Comparison of ENCODE assay signal across 8 cellular contexts in genomic region chr1:178532392-178532791, GRCh38. TPM values are rescaled to one million over a fixed set of nuclear protein-coding genes. Genes with fewer than 3 reads are reported as not detected.
DNase-seq lines count a peak whose midpoint lies in the region; ATAC-seq and TF ChIP-seq lines count a peak whose summit lies in the region.

No MANE protein-coding gene starts in this region.

- H3K4me1 ChIP-seq in liver (ENCODE audit: control insufficient read depth in 4 of 4, insufficient read depth in 4 of 4, low read length in 3 of 4): peaks cover 0 to 25% (median 12%) of the 10 kb centered on the region in 4 donors

- in situ Hi-C loops in ACHN (cut with HindIII; ENCODE audit: low pct_ligation_motif_present, low pct_unique_long_range_greater_than_20kb, low sequenced_read_pairs): loop anchor here (25.0 kb wide), 1 partner anchor 480 kb away; no protein-coding TSS in a partner anchor

- DNase-seq in ACHN (peak; percentile 85), NCI-H460 (ENCODE audit: extremely low read depth, low read depth) (peak; percentile 82), coronary artery (ENCODE audit: low spot score) (peak; percentile 83)
- DNase-seq in activated CD4-positive, alpha-beta T cell treated with anti-CD3 and anti-CD28 coated beads for 48 hours: peak; percentile 84
- DNase-seq in stimulated activated CD4-positive, alpha-beta T cell treated with anti-CD3 and anti-CD28 coated beads, Interleukin-4, amount 100 ng/mL, for 24 hours: peak; percentile 76

- TF ChIP-seq CTCF in coronary artery (IDR thresholded peaks at IDR 0.05) (peak; percentile 73), liver (IDR thresholded peaks at IDR 0.05; ENCODE audit: low read depth, low read length, missing input control) (peak; percentile 93)

- no peaks in the 10 kb centered on the region for H3K27me3 ChIP-seq in liver (ENCODE audit: control insufficient read depth in 4 of 4, insufficient read depth in 4 of 4, low read length in 3 of 4)

- H3K36me3 ChIP-seq in liver (ENCODE audit: control insufficient read depth in 4 of 4, insufficient read depth in 3 of 4, low read depth in 1 of 4, low read length in 3 of 4): no peaks in the 10 kb centered on the region

- H3K4me3 ChIP-seq in coronary artery (no peak overlapping the region), liver (ENCODE audit: low read depth in 1 of 3, low read length in 3 of 3) (no peak overlapping the region)

- peak; percentile 96 to 97 for TF ChIP-seq RAD21 in liver (IDR thresholded peaks at IDR 0.05)

- H3K9me3 ChIP-seq in liver (ENCODE audit: control insufficient read depth in 4 of 4, low read length in 3 of 4): no peaks in the 10 kb centered on the region

- WGBS in liver: 14% methylated on average over 13 of the region's 13 CpGs

- no peak overlapping the region for H3K9ac ChIP-seq in liver (ENCODE audit: low read depth in 1 of 2, low read length in 2 of 2)

- ATAC-seq in GM18909 (IDR thresholded peaks at IDR 0.05; ENCODE audit: poor library complexity, unreplicated experiment) (peak; percentile 83), HG03175 (IDR thresholded peaks at IDR 0.05; ENCODE audit: unreplicated experiment) (peak; percentile 77)

- H3K27ac ChIP-seq in coronary artery (no peak overlapping the region), liver (ENCODE audit: low read depth in 1 of 2, low read length in 2 of 2) (no peak overlapping the region)

TF ChIP-seq in liver, 16 proteins besides CTCF, POLR2A, EP300 and RAD21:
- no peak for TF ChIP-seq HNF4A (conservative IDR thresholded peaks at IDR 0.05)
- no peak for TF ChIP-seq EGR1 (IDR thresholded peaks at IDR 0.05; ENCODE audit: low read depth in 2 of 2)
- no peak for TF ChIP-seq GABPA (IDR thresholded peaks at IDR 0.05 in 1 of 2, conservative IDR thresholded peaks at IDR 0.05 in 1 of 2)
- TF ChIP-seq MAX (IDR thresholded peaks at IDR 0.05): no peak
- no peak for TF ChIP-seq ZBTB33 (IDR thresholded peaks at IDR 0.05)
- no peak for TF ChIP-seq FOXA2 (IDR thresholded peaks at IDR 0.05)
- no peak for TF ChIP-seq YY1 (IDR thresholded peaks at IDR 0.05)
- TF ChIP-seq SP1 (IDR thresholded peaks at IDR 0.05): no peak
- no peak for TF ChIP-seq FOXA1 (IDR thresholded peaks at IDR 0.05)
- TF ChIP-seq JUND (IDR thresholded peaks at IDR 0.05): no peak
- TF ChIP-seq HNF4G (IDR thresholded peaks at IDR 0.05): no peak
- TF ChIP-seq RXRA (IDR thresholded peaks at IDR 0.05): no peak
- TF ChIP-seq REST (IDR thresholded peaks at IDR 0.05): no peak
- TF ChIP-seq TAF1 (conservative IDR thresholded peaks at IDR 0.05): no peak
- no peak for TF ChIP-seq NR2F2 (IDR thresholded peaks at IDR 0.05)
- TF ChIP-seq ATF3 (IDR thresholded peaks at IDR 0.05): no peak

RNA-seq across cellular contexts. Expression of gene TEX35, which starts 19.5 kb away (rescaled TPM):
- total RNA-seq in NCI-H460 (2014; rRNA removed; shearing (Covaris generic)): not detected in 2 replicates
- not detected in 2 replicates for polyA plus RNA-seq in NCI-H460 (2014; cell fraction: nucleus; rRNA removed)
- not detected for total RNA-seq in liver
- polyA plus RNA-seq in liver: not detected

RNA-seq across cellular contexts. Expression of gene CLEC20A, which starts 35.6 kb away (rescaled TPM):
- total RNA-seq in NCI-H460 (2014; rRNA removed; shearing (Covaris generic)): not detected in 2 replicates
- polyA plus RNA-seq in NCI-H460 (2014; cell fraction: nucleus; rRNA removed): not detected in 2 replicates
- total RNA-seq in liver: under 1 TPM in 1 of 2 donors, not detected in 1; 0.33 TPM
- not detected for polyA plus RNA-seq in liver
